ENCODE assay signal across 22 cellular contexts in genomic region chr2:136183095-136183494, GRCh38.
A peak's percentile ranks its signal among the peaks of the same experiment; 100 is the strongest.
DNase-seq lines count a peak whose midpoint lies in the region; TF ChIP-seq lines count a peak whose summit lies in the region.
"Had no signal": no experiment of that assay in that cellular context is flagged by ENCODE, and none has a peak within 500 bp of the region (broad histone marks: within the 10 kb centered on the region; RNA-seq: fewer than 3 reads in every experiment).

No MANE protein-coding gene starts in this region.

- H3K9me2 ChIP-seq in OCI-LY7 (ENCODE audit: insufficient read depth, low read length) = no peaks in the 10 kb centered on the region

- BruUV-seq in OCI-LY7 (replicated peaks; lab: Mats Ljungman, UMichigan) = no TSS peak

- H3K27ac ChIP-seq in OCI-LY7 (ENCODE audit: low read depth, low read length, poor library complexity, severe bottlenecking) = no peak overlapping the region
- H3K27ac ChIP-seq in testis = no peak overlapping the region
- no peak overlapping the region for H3K27ac ChIP-seq in smooth muscle cell (ENCODE audit: low read depth)
- H3K27ac ChIP-seq: C4-2B had no signal

- DNase-seq in NCI-H345 (lab: John Stamatoyannopoulos, UW) = peak; percentile 27
- DNase-seq in NCI-H345 treated with DMSO at 0.1 percent for 48 hours (lab: John Stamatoyannopoulos, UW; ENCODE audit: unreplicated experiment) = no peak
- DNase-seq in OCI-LY7 (ENCODE audit: low spot score) = no peak
- DNase-seq in medulla oblongata (ENCODE audit: extremely low spot score) = peak; percentile 67
- peak; percentile 38 for DNase-seq in testis
- DNase-seq in midbrain (lab: John Stamatoyannopoulos, UW) = no peak
- no peak for DNase-seq in smooth muscle cell (lab: John Stamatoyannopoulos, UW; ENCODE audit: unreplicated experiment)
- no peak for DNase-seq in COLO668 (lab: John Stamatoyannopoulos, UW; ENCODE audit: unreplicated experiment)
- DNase-seq: DMS53, EL, HCEC 1CT, Kasumi-1, MG63, NCI-H1105 treated with DMSO at 0.1 percent for 48 hours, NCI-H1694 treated with DMSO at 0.1 percent for 48 hours, NCI-H2171, NCI-H446 treated with DMSO at 0.1 percent for 48 hours, PC-3, RPMI8226, SHP77 treated with DMSO at 0.1 percent for 48 hours had no signal

- TF ChIP-seq POLR2A in testis (IDR thresholded peaks at IDR 0.05) = no peak

- POLR2A ChIA-PET in OCI-LY7 (lab: Charles Lee) = no interaction called here

- H3K4me1 ChIP-seq in OCI-LY7 (ENCODE audit: insufficient read depth, low read length, poor library complexity, severe bottlenecking) (no peaks in the 10 kb centered on the region), testis (no peaks in the 10 kb centered on the region), smooth muscle cell (ENCODE audit: low read depth) (no peaks in the 10 kb centered on the region)

- H3K4me3 ChIP-seq in OCI-LY7 (ENCODE audit: low read depth, low read length, poor library complexity, severe bottlenecking) (no peak overlapping the region), testis (no peak overlapping the region), smooth muscle cell (no peak overlapping the region)
- H3K4me3 ChIP-seq: GM23338, MG63 had no signal

- intact Hi-C loops in OCI-LY7 (cut with micrococcal nuclease; ENCODE audit: unreplicated experiment) = no loop called here
- intact Hi-C loops in testis (cut with DNase I; ENCODE audit: low total_unique reads) = no loop called here

- H3K27me3 ChIP-seq in testis = no peaks in the 10 kb centered on the region
- no peaks in the 10 kb centered on the region for H3K27me3 ChIP-seq in smooth muscle cell (ENCODE audit: low read depth)
- H3K27me3 ChIP-seq: MG63 had no signal

- H3K9me3 ChIP-seq in OCI-LY7 (ENCODE audit: low read length) (peaks cover 29% of the 10 kb centered on the region; the same call in 1 of the 2 replicates), testis (no peaks in the 10 kb centered on the region), smooth muscle cell (replicated peaks; ENCODE audit: low read depth) (no peaks in the 10 kb centered on the region)
- H3K9me3 ChIP-seq: MG63 had no signal

- H3K36me3 ChIP-seq in OCI-LY7 (ENCODE audit: insufficient read depth, low read length) (no peaks in the 10 kb centered on the region; the same call in 1 of the 2 replicates), testis (ENCODE audit: low read depth, missing control alignments) (no peaks in the 10 kb centered on the region), smooth muscle cell (ENCODE audit: low read depth) (no peaks in the 10 kb centered on the region)
- H3K36me3 ChIP-seq: MG63 had no signal

- no peaks in the 10 kb centered on the region for H4K20me1 ChIP-seq in OCI-LY7 (ENCODE audit: insufficient read depth, low read length)
- no peaks in the 10 kb centered on the region for H4K20me1 ChIP-seq in smooth muscle cell (ENCODE audit: low read depth)

- 49 to 56% methylated on average over 3 of the region's 3 CpGs for WGBS in testis, 2 donors
- 89% methylated on average over 3 of the region's 3 CpGs for WGBS in smooth muscle cell (ENCODE audit: low lambda C conversion rate)

- CTCF ChIA-PET in OCI-LY7 (lab: Charles Lee; ENCODE audit: unreplicated experiment) = no interaction called here

- no peak overlapping the region for H3K9ac ChIP-seq in smooth muscle cell (ENCODE audit: low read depth)

- peak overlapping the region; percentile 13; the same call in 1 of the 2 replicates for H2AFZ ChIP-seq in OCI-LY7 (ENCODE audit: low read length)
- H2AFZ ChIP-seq in smooth muscle cell (ENCODE audit: low read depth) = no peak overlapping the region

- no peak overlapping the region for H3K4me2 ChIP-seq in OCI-LY7 (ENCODE audit: low read length)
- H3K4me2 ChIP-seq in smooth muscle cell = no peak overlapping the region
- H3K4me2 ChIP-seq: GM23338 had no signal

- no peak for TF ChIP-seq CTCF in OCI-LY7 (conservative IDR thresholded peaks at IDR 0.05; ENCODE audit: low read length)
- no peak for TF ChIP-seq CTCF in testis (IDR thresholded peaks at IDR 0.05)
- TF ChIP-seq CTCF in smooth muscle cell (IDR thresholded peaks at IDR 0.05; ENCODE audit: borderline replicate concordance, insufficient read depth, poor library complexity, severe bottlenecking) = no peak

- H3F3A ChIP-seq in smooth muscle cell (ENCODE audit: low read depth) = no peaks in the 10 kb centered on the region

- H3K79me2 ChIP-seq in OCI-LY7 (ENCODE audit: insufficient read depth, low read depth, low read length) = no peaks in the 10 kb centered on the region
- H3K79me2 ChIP-seq in smooth muscle cell (ENCODE audit: low read depth) = no peaks in the 10 kb centered on the region

Comparison
In these comparisons a context has a peak if more than half of its experiments do, and no peak if none do; other contexts are left out.
1. DNase-seq: peak in NCI-H345 (single experiment), medulla oblongata (single experiment) and testis (single experiment); none in NCI-H345 treated with DMSO at 0.1 percent for 48 hours (single experiment), OCI-LY7 (single experiment), midbrain (single experiment), smooth muscle cell (single experiment) and COLO668 (single experiment).